1 cellular context compared by ENCODE assay signal in genomic region chr6:26045046-26045938, GRCh38.
TF ChIP-seq lines count a peak whose summit lies in the region.

No MANE protein-coding gene starts in this region.

TF ChIP-seq in HepG2, 621 proteins besides CTCF, POLR2A, EP300 and RAD21 (continued from another document and continues in another):
- TF ChIP-seq ARID3A (IDR thresholded peaks at IDR 0.05; ENCODE audit: low read depth, low read length) = peak; percentile 22; the same call in 1 of the 2 replicates
- TF ChIP-seq ZNF333 (CRISPR knock-in tag; IDR thresholded peaks at IDR 0.05; ENCODE audit: borderline replicate concordance) = no peak
- TF ChIP-seq ZNF337 (CRISPR knock-in tag; IDR thresholded peaks at IDR 0.05; ENCODE audit: borderline replicate concordance, low read depth) = peak; percentile 59; the same call in 1 of the 2 replicates
- peak; percentile 84; the same call in 1 of the 2 replicates for TF ChIP-seq MZF1 (CRISPR knock-in tag; IDR thresholded peaks at IDR 0.05; ENCODE audit: borderline replicate concordance)
- TF ChIP-seq, protein P1, sequence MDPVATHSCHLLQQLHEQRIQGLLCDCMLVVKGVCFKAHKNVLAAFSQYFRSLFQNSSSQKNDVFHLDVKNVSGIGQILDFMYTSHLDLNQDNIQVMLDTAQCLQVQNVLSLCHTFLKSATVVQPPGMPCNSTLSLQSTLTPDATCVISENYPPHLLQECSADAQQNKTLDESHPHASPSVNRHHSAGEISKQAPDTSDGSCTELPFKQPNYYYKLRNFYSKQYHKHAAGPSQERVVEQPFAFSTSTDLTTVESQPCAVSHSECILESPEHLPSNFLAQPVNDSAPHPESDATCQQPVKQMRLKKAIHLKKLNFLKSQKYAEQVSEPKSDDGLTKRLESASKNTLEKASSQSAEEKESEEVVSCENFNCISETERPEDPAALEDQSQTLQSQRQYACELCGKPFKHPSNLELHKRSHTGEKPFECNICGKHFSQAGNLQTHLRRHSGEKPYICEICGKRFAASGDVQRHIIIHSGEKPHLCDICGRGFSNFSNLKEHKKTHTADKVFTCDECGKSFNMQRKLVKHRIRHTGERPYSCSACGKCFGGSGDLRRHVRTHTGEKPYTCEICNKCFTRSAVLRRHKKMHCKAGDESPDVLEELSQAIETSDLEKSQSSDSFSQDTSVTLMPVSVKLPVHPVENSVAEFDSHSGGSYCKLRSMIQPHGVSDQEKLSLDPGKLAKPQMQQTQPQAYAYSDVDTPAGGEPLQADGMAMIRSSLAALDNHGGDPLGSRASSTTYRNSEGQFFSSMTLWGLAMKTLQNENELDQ (CRISPR knock-in tag; IDR thresholded peaks at IDR 0.05; ENCODE audit: borderline replicate concordance) = peak; percentile 96; the same call in 1 of the 2 replicates
- TF ChIP-seq UBTF (CRISPR knock-in tag; IDR thresholded peaks at IDR 0.05) = peak; percentile 97
- peak; percentile 94 for TF ChIP-seq BORCS8-MEF2B (CRISPR knock-in tag; IDR thresholded peaks at IDR 0.05)
- no peak for TF ChIP-seq ZNF292 (CRISPR knock-in tag; IDR thresholded peaks at IDR 0.05; ENCODE audit: borderline replicate concordance, low read depth)
- peak; percentile 56; the same call in 1 of the 2 replicates for TF ChIP-seq ZNF503 (CRISPR knock-in tag; IDR thresholded peaks at IDR 0.05)
- TF ChIP-seq, protein P2, sequence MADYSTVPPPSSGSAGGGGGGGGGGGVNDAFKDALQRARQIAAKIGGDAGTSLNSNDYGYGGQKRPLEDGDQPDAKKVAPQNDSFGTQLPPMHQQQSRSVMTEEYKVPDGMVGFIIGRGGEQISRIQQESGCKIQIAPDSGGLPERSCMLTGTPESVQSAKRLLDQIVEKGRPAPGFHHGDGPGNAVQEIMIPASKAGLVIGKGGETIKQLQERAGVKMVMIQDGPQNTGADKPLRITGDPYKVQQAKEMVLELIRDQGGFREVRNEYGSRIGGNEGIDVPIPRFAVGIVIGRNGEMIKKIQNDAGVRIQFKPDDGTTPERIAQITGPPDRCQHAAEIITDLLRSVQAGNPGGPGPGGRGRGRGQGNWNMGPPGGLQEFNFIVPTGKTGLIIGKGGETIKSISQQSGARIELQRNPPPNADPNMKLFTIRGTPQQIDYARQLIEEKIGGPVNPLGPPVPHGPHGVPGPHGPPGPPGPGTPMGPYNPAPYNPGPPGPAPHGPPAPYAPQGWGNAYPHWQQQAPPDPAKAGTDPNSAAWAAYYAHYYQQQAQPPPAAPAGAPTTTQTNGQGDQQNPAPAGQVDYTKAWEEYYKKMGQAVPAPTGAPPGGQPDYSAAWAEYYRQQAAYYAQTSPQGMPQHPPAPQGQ (CRISPR knock-in tag; IDR thresholded peaks at IDR 0.05; ENCODE audit: borderline replicate concordance) = peak; percentile 47; the same call in 1 of the 2 replicates
- no peak for TF ChIP-seq KAT2B (IDR thresholded peaks at IDR 0.05; ENCODE audit: borderline replicate concordance, low read depth, low read length)
- TF ChIP-seq, protein P3, sequence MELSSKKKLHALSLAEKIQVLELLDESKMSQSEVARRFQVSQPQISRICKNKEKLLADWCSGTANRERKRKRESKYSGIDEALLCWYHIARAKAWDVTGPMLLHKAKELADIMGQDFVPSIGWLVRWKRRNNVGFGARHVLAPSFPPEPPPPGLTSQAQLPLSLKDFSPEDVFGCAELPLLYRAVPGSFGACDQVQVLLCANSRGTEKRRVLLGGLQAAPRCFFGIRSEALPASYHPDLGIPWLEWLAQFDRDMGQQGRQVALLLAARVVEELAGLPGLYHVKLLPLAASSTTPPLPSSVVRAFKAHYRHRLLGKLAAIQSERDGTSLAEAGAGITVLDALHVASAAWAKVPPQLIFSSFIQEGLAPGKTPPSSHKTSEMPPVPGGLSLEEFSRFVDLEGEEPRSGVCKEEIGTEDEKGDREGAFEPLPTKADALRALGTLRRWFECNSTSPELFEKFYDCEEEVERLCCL (CRISPR knock-in tag; IDR thresholded peaks at IDR 0.05; ENCODE audit: borderline replicate concordance) = no peak
- TF ChIP-seq MXI1 (IDR thresholded peaks at IDR 0.05; ENCODE audit: borderline replicate concordance, low read depth, low read length) = peak; percentile 54; the same call in 1 of the 3 replicates
- peak; percentile 89 for TF ChIP-seq DR1 (CRISPR knock-in tag; IDR thresholded peaks at IDR 0.05)
- peak; percentile 11; the same call in 1 of the 2 replicates for TF ChIP-seq NR2F2 (IDR thresholded peaks at IDR 0.05; ENCODE audit: borderline replicate concordance, low read depth)
- no peak; the same call in 1 of the 2 replicates for TF ChIP-seq HCFC1 (IDR thresholded peaks at IDR 0.05; ENCODE audit: low read depth, low read length)
- TF ChIP-seq, protein P4, sequence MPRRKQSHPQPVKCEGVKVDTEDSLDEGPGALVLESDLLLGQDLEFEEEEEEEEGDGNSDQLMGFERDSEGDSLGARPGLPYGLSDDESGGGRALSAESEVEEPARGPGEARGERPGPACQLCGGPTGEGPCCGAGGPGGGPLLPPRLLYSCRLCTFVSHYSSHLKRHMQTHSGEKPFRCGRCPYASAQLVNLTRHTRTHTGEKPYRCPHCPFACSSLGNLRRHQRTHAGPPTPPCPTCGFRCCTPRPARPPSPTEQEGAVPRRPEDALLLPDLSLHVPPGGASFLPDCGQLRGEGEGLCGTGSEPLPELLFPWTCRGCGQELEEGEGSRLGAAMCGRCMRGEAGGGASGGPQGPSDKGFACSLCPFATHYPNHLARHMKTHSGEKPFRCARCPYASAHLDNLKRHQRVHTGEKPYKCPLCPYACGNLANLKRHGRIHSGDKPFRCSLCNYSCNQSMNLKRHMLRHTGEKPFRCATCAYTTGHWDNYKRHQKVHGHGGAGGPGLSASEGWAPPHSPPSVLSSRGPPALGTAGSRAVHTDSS (CRISPR knock-in tag; conservative IDR thresholded peaks at IDR 0.05) = 0 out of 2 replicates have a peak, but pooled peaks have one; percentile 71
- no peak for TF ChIP-seq NFE2L2 (IDR thresholded peaks at IDR 0.05; ENCODE audit: low read length)
- TF ChIP-seq ZNF615 (CRISPR knock-in tag; IDR thresholded peaks at IDR 0.05; ENCODE audit: borderline replicate concordance) = peak; percentile 75; the same call in 1 of the 2 replicates
- TF ChIP-seq RXRB (CRISPR knock-in tag; IDR thresholded peaks at IDR 0.05; ENCODE audit: borderline replicate concordance) = peak; percentile 74
- TF ChIP-seq ZNF180 (CRISPR knock-in tag; IDR thresholded peaks at IDR 0.05; ENCODE audit: borderline replicate concordance, low read depth) = peak; percentile 76; the same call in 1 of the 2 replicates
- peak; percentile 73; the same call in 1 of the 2 replicates for TF ChIP-seq ZNF614 (CRISPR knock-in tag; IDR thresholded peaks at IDR 0.05; ENCODE audit: borderline replicate concordance)
- TF ChIP-seq ZNF879 (CRISPR knock-in tag; IDR thresholded peaks at IDR 0.05) = peak; percentile 98
- TF ChIP-seq ZNF12 (CRISPR knock-in tag; IDR thresholded peaks at IDR 0.05) = peak; percentile 40; the same call in 1 of the 2 replicates
- TF ChIP-seq ZBTB14 (CRISPR knock-in tag; IDR thresholded peaks at IDR 0.05) = peak; percentile 41; the same call in 1 of the 2 replicates
- TF ChIP-seq DMAP1 (CRISPR knock-in tag; IDR thresholded peaks at IDR 0.05) = peak; percentile 45; the same call in 1 of the 2 replicates
- no peak for TF ChIP-seq MAFK (conservative IDR thresholded peaks at IDR 0.05 in 1 of 2, IDR thresholded peaks at IDR 0.05 in 1 of 2; ENCODE audit: low read length in 2 of 2)
- TF ChIP-seq PHF8 (CRISPR knock-in tag; IDR thresholded peaks at IDR 0.05) = peak; percentile 83
- peak; percentile 78 for TF ChIP-seq MEF2D (CRISPR knock-in tag; IDR thresholded peaks at IDR 0.05)
- peak; percentile 19; the same call in 1 of the 2 replicates for TF ChIP-seq ZNF562 (CRISPR knock-in tag; IDR thresholded peaks at IDR 0.05; ENCODE audit: borderline replicate concordance)
- no peak for TF ChIP-seq MBNL3 (CRISPR knock-in tag; conservative IDR thresholded peaks at IDR 0.05)
- TF ChIP-seq ZNF530 (CRISPR knock-in tag; IDR thresholded peaks at IDR 0.05; ENCODE audit: low read depth) = 0 out of 2 replicates have a peak, but pooled peaks have one; percentile 40
- peak; percentile 90; the same call in 1 of the 2 replicates for TF ChIP-seq ZNF792 (CRISPR knock-in tag; IDR thresholded peaks at IDR 0.05)
- TF ChIP-seq ZNF136 (CRISPR knock-in tag; IDR thresholded peaks at IDR 0.05; ENCODE audit: low read depth) = no peak; the same call in 1 of the 2 replicates
- no peak; the same call in none of the 2 replicates for TF ChIP-seq ZNF205 (CRISPR knock-in tag; IDR thresholded peaks at IDR 0.05)
- TF ChIP-seq, protein P5, sequence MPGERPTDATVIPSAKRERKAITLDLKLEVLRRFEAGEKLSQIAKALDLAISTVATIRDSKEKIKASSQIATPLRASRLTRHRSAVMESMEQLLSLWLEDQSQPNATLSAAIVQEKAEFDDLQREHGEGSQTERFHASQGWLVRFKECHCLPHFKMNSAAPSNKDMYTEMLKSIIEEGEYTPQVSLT (CRISPR knock-in tag; IDR thresholded peaks at IDR 0.05; ENCODE audit: borderline replicate concordance, low read depth) = 0 out of 2 replicates have a peak, but pooled peaks have one; percentile 57
- TF ChIP-seq, protein P6, sequence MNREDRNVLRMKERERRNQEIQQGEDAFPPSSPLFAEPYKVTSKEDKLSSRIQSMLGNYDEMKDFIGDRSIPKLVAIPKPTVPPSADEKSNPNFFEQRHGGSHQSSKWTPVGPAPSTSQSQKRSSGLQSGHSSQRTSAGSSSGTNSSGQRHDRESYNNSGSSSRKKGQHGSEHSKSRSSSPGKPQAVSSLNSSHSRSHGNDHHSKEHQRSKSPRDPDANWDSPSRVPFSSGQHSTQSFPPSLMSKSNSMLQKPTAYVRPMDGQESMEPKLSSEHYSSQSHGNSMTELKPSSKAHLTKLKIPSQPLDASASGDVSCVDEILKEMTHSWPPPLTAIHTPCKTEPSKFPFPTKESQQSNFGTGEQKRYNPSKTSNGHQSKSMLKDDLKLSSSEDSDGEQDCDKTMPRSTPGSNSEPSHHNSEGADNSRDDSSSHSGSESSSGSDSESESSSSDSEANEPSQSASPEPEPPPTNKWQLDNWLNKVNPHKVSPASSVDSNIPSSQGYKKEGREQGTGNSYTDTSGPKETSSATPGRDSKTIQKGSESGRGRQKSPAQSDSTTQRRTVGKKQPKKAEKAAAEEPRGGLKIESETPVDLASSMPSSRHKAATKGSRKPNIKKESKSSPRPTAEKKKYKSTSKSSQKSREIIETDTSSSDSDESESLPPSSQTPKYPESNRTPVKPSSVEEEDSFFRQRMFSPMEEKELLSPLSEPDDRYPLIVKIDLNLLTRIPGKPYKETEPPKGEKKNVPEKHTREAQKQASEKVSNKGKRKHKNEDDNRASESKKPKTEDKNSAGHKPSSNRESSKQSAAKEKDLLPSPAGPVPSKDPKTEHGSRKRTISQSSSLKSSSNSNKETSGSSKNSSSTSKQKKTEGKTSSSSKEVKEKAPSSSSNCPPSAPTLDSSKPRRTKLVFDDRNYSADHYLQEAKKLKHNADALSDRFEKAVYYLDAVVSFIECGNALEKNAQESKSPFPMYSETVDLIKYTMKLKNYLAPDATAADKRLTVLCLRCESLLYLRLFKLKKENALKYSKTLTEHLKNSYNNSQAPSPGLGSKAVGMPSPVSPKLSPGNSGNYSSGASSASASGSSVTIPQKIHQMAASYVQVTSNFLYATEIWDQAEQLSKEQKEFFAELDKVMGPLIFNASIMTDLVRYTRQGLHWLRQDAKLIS (CRISPR knock-in tag; IDR thresholded peaks at IDR 0.05) = peak; percentile 100
